ENCODE assay signal across 10 cellular contexts in the genomic region with DNA sequence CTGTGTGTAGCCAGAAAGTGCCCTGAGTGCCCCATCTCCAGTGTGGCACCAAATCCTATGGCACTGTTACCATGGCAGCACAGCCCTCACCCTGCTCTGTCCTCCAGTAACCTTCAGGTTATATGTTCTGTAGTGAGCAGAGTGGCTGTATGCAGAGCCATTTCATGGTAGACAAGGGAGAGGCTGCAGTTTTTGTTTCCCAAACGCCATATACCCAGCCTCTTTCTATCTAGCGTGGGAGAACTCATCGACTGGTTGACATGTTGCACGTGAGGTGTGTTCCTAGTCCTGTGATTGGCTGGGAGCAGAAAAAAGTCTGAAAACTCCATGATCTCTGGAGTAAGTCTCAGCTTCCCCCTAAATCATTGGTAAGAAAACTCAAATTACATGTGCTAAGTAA. TPM values are rescaled to one million over a fixed set of nuclear protein-coding genes. Genes with fewer than 3 reads are reported as not detected.
DNase-seq lines count a peak whose midpoint lies in the region; ATAC-seq and TF ChIP-seq lines count a peak whose summit lies in the region.
"Had no signal": no experiment of that assay in that cellular context is flagged by ENCODE, and none has a peak within 500 bp of the region (broad histone marks: within the 10 kb centered on the region; RNA-seq: fewer than 3 reads in every experiment).

No MANE protein-coding gene starts in this region.

- WGBS in transverse colon (ENCODE audit: low coverage in 1 of 2), 2 donors: 81% methylated on average over 4 of the region's 4 CpGs; no CpG with 5 or more reads in 1 of the 2 donors

- intact Hi-C loops in transverse colon (cut with DNase I; ENCODE audit: low total_unique reads): no loop called here

- TF ChIP-seq POLR2A in transverse colon (IDR thresholded peaks at IDR 0.05): no peak

- no peak for TF ChIP-seq CTCF in transverse colon (IDR thresholded peaks at IDR 0.05)

- H3K4me1 ChIP-seq in duodenal mucosa (ENCODE audit: control insufficient read depth in 1 of 2, insufficient read depth in 2 of 2, low read length in 2 of 2): peaks cover 0 to 16% of the 10 kb centered on the region in 2 donors
- peaks cover 3 to 51% (median 13%) of the 10 kb centered on the region in 4 donors for H3K4me1 ChIP-seq in transverse colon
- H3K4me1 ChIP-seq in SJCRH30: peaks cover 10% of the 10 kb centered on the region

- H3K9me3 ChIP-seq in duodenal mucosa (ENCODE audit: control insufficient read depth in 1 of 2, low read length in 2 of 2): no peaks in the 10 kb centered on the region
- H3K9me3 ChIP-seq in transverse colon: no peaks in the 10 kb centered on the region
- no peaks in the 10 kb centered on the region; the same call in 1 of the 2 replicates for H3K9me3 ChIP-seq in SJCRH30 (replicated peaks)

- H3K4me3 ChIP-seq in duodenal mucosa (ENCODE audit: low read depth in 1 of 2, low read length in 2 of 2): peak overlapping the region; percentile 87 to 89
- peak overlapping the region in 3 of 4 donors; percentile 72 to 96 (median 81) for H3K4me3 ChIP-seq in transverse colon
- H3K4me3 ChIP-seq in SJCRH30: no peak overlapping the region

- peaks cover 69 to 73% (median 72%) of the 10 kb centered on the region in 3 donors for H3K4me1 Mint-ChIP-seq in T-cell

- H3K27me3 Mint-ChIP-seq in T-cell: no peaks in the 10 kb centered on the region

- peak overlapping the region; percentile 97 to 99 for H3K27ac Mint-ChIP-seq in T-cell

- POLR2A ChIA-PET in T-cell (lab: Charles Lee): no interaction called here

- peak; percentile 35 for DNase-seq in stimulated activated CD4-positive, alpha-beta T cell treated with anti-CD3 and anti-CD28 coated beads, Interleukin-15, amount 100 ng/mL, for 24 hours
- no peak for DNase-seq in stimulated activated CD4-positive, alpha-beta T cell treated with anti-CD3 and anti-CD28 coated beads, Interleukin-2, amount 100 ng/mL, for 48 hours
- DNase-seq in T-cell (peak in 18 of 34 experiments; percentile 8 to 48 (median 19)), transverse colon (no peak), SJCRH30 (no peak)
- DNase-seq: NCI-H510A had no signal

- in situ Hi-C loops in transverse colon (cut with MboI; ENCODE audit: low pct_ligation_motif_present in 1 of 4, low pct_unique_long_range_greater_than_20kb in 1 of 4, low sequenced_read_pairs in 3 of 4): no loop called here

- H3K9ac ChIP-seq in duodenal mucosa (ENCODE audit: low read depth in 1 of 2, low read length in 2 of 2): peak overlapping the region in 1 of 2 donors; percentile 82
- H3K9ac ChIP-seq: KMS-11 had no signal

- peaks cover 34% of the 10 kb centered on the region for H3K36me3 Mint-ChIP-seq in T-cell

- peak overlapping the region; percentile 99 to 100 (median 99) for H3K4me3 Mint-ChIP-seq in T-cell

- H3K36me3 ChIP-seq in duodenal mucosa (ENCODE audit: control insufficient read depth in 1 of 2, insufficient read depth in 2 of 2, low read length in 2 of 2) (no peaks in the 10 kb centered on the region), transverse colon (no peaks in the 10 kb centered on the region), SJCRH30 (no peaks in the 10 kb centered on the region)

- no peaks in the 10 kb centered on the region for H3K9me3 Mint-ChIP-seq in T-cell

- CTCF ChIA-PET in T-cell (lab: Charles Lee): interaction anchor here (0.8 to 2.0 kb wide), 6 partner anchors 18 to 43 kb away, joined by 3 to 8 read pairs (median 5); a partner anchor contains a TSS

- H3K27ac ChIP-seq in duodenal mucosa (ENCODE audit: low read depth, low read length) (no peak overlapping the region), transverse colon (peak overlapping the region in 2 of 4 donors; percentile 81 to 91), SJCRH30 (no peak overlapping the region)
- H3K27ac ChIP-seq: KMS-11 had no signal

- H3K27me3 ChIP-seq in duodenal mucosa (ENCODE audit: control insufficient read depth in 1 of 2, insufficient read depth in 2 of 2, low read length in 2 of 2) (peaks cover 0 to 4% of the 10 kb centered on the region in 2 donors), transverse colon (peaks cover 13% of the 10 kb centered on the region), SJCRH30 (peaks cover 19% of the 10 kb centered on the region; the same call in 1 of the 2 replicates)

- TF ChIP-seq EP300 in transverse colon (IDR thresholded peaks at IDR 0.05; ENCODE audit: low read depth): no peak

- ATAC-seq in T-cell (replicated peaks in 1 of 4) (peak in 1 of 4 experiments; percentile 23), GM18511 (IDR thresholded peaks at IDR 0.05; ENCODE audit: unreplicated experiment) (no peak), GM21723 (IDR thresholded peaks at IDR 0.05; ENCODE audit: unreplicated experiment) (no peak)

RNA-seq across cellular contexts. Expression of a gene that starts 2.0 kb away (rescaled TPM):
- total RNA-seq in T-cell (10 to 100 TPM; 44.9 to 75.5 (median 48.7) TPM), transverse colon (100 to 1,000 TPM in 1 of 4 donors, 10 to 100 TPM in 3; 35.6 to 134 (median 83.4) TPM)
- 0.20 and 0.42 TPM in 2 replicates for total RNA-seq in SJCRH30 (2014; rRNA removed; shearing (Covaris generic))

RNA-seq across cellular contexts. Expression of a gene that starts 19.4 kb away (rescaled TPM):
- 10 to 100 TPM; 19.3 to 29.3 (median 21.7) TPM for total RNA-seq in T-cell
- 10 to 100 TPM in 3 of 4 donors, 1 to 10 TPM in 1; 2.6 to 34.0 (median 19.9) TPM for total RNA-seq in transverse colon
- total RNA-seq in SJCRH30 (2014; rRNA removed; shearing (Covaris generic)): 14.8 and 19.7 TPM in 2 replicates

Comparison
In these comparisons a context has a peak if more than half of its experiments do, and no peak if none do; other contexts are left out.
1. DNase-seq: peak in stimulated activated CD4-positive, alpha-beta T cell treated with anti-CD3 and anti-CD28 coated beads, Interleukin-15, amount 100 ng/mL, for 24 hours (single experiment) and T-cell (18 of 34); none in stimulated activated CD4-positive, alpha-beta T cell treated with anti-CD3 and anti-CD28 coated beads, Interleukin-2, amount 100 ng/mL, for 48 hours (0 of 2), transverse colon (single experiment) and SJCRH30 (0 of 2).
2. RNA of a gene that starts 2.0 kb away (total RNA-seq): 35.6 to 134 TPM in transverse colon and 44.9 to 75.5 TPM in T-cell; 0.20 to 0.42 TPM in SJCRH30; every median in the first group is over 10 times any median in the second.